ENCODE assay signal across 1 cellular context in genomic region chr1:155261401-155261887, GRCh38.
TF ChIP-seq lines count a peak whose summit lies in the region.

No MANE protein-coding gene starts in this region.

TF ChIP-seq in endothelial cell of umbilical vein, 7 proteins besides CTCF, POLR2A, EP300 and RAD21:
- TF ChIP-seq MAX (IDR thresholded peaks at IDR 0.05; ENCODE audit: insufficient read depth, insufficient read length) (no peak), JUN (IDR thresholded peaks at IDR 0.05; ENCODE audit: borderline replicate concordance, insufficient read depth, insufficient read length, low read depth) (no peak), POLR2AphosphoS5 (IDR thresholded peaks at IDR 0.05; ENCODE audit: insufficient read depth, low read depth, low read length) (no peak), FOS (IDR thresholded peaks at IDR 0.05; ENCODE audit: borderline replicate concordance, insufficient read depth, low read length) (no peak), MYC (IDR thresholded peaks at IDR 0.05; ENCODE audit: low read depth, low read length) (no peak), EZH2 (IDR thresholded peaks at IDR 0.05; ENCODE audit: borderline replicate concordance, low read depth, low read length, severe bottlenecking) (no peak), GATA2 (IDR thresholded peaks at IDR 0.05; ENCODE audit: insufficient read depth, insufficient read length, low read depth, low read length) (no peak)
TF ChIP-seq in endothelial cell of umbilical vein: peak in this region for 0.
